In the genomic region with DNA sequence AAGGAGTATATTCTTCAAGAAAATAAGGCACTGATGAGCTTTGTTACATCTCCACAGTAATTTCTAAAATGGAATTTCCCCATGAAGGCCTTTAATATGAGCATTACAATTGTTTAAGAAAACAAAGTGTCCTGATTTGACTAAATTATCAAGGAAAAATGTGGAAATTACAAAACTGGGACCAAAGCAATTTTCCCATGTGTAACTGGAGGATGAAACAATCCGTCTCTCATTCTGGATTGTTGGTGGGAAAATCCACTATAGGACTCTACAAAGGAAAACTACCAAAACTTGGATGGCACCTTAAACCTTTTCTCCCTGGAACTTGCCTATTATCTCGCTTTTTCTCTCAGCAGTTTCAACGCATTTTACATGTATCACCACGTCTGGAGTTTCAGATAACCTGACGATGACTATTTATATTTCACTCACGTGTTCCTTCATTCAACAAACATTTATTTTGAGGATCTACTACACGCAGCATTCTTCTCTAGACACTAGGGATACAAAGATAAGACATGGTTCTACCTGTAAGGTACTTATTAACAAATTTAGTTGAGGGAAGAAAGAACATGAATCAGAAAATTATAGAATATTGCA, we compare ENCODE assay signal across 28 cellular contexts.
DNase-seq lines count a peak whose midpoint lies in the region; ATAC-seq, FAIRE-seq and TF ChIP-seq lines count a peak whose summit lies in the region.
"Had no signal": no experiment of that assay in that cellular context is flagged by ENCODE, and none has a peak within 500 bp of the region (broad histone marks: within the 10 kb centered on the region; RNA-seq: fewer than 3 reads in every experiment).

No MANE protein-coding gene starts in this region.

- POLR2A ChIA-PET in activated CD8-positive, alpha-beta T cell treated with anti-CD3 and anti-CD28 coated beads for 36 hours (lab: Charles Lee): no interaction called here

- H3K4me3 Mint-ChIP-seq in GM23338 (no peak overlapping the region), T-helper 17 cell (no peak overlapping the region)
- no peak overlapping the region for H3K4me3 Mint-ChIP-seq in activated CD8-positive, alpha-beta T cell treated with anti-CD3 and anti-CD28 coated beads for 36 hours
- H3K4me3 Mint-ChIP-seq: activated CD4-positive, alpha-beta memory T cell treated with anti-CD3 and anti-CD28 coated beads for 36 hours; activated naive CD4-positive, alpha-beta T cell treated with anti-CD3 and anti-CD28 coated beads, Interleukin-2, amount 10 ng/mL, durations not matched to agents 7 days and 5 days; brain; CD8-positive, alpha-beta memory T cell; natural killer cell had no signal

- H3K79me2 ChIP-seq in GM23338 (replicated peaks; ENCODE audit: insufficient read depth): no peaks in the 10 kb centered on the region

- CTCF ChIA-PET in activated CD8-positive, alpha-beta T cell treated with anti-CD3 and anti-CD28 coated beads for 36 hours (lab: Charles Lee): interaction anchor here (0.9 kb wide), 1 partner anchor 11 kb away, joined by 3 read pairs; no protein-coding TSS in a partner anchor

- intact Hi-C loops in activated CD8-positive, alpha-beta T cell treated with anti-CD3 and anti-CD28 coated beads for 36 hours (cut with micrococcal nuclease): no loop called here

- H3K9me3 ChIP-seq in T-helper 17 cell (ENCODE audit: control insufficient read depth, low read length, poor library complexity, severe bottlenecking): no peaks in the 10 kb centered on the region
- H3K9me3 ChIP-seq in small intestine (ENCODE audit: control insufficient read depth, low read depth): no peaks in the 10 kb centered on the region
- H3K9me3 ChIP-seq: adrenal gland, BE2C, left ventricle myocardium inferior had no signal

- ATAC-seq in GM23338: no peak
- ATAC-seq in T-helper 17 cell: no peak
- no peak for ATAC-seq in activated CD8-positive, alpha-beta T cell treated with anti-CD3 and anti-CD28 coated beads for 36 hours
- ATAC-seq: natural killer cell had no signal

- H3K4me2 ChIP-seq in GM23338: no peak overlapping the region

- H3F3A ChIP-seq in GM23338 (replicated peaks; ENCODE audit: low read depth): no peaks in the 10 kb centered on the region

- peak overlapping the region; percentile 77; the same call in 1 of the 2 replicates for H2AFZ ChIP-seq in GM23338

- H3K9me2 ChIP-seq in GM23338 (ENCODE audit: insufficient read depth): peaks cover 6% of the 10 kb centered on the region; the same call in 1 of the 2 replicates

- no peaks in the 10 kb centered on the region for H4K20me1 ChIP-seq in GM23338 (replicated peaks; ENCODE audit: insufficient read depth)

- no peak for FAIRE-seq in small intestine (lab: Jason Lieb, UNC)
- no peak for FAIRE-seq in urothelium cell line (lab: Jason Lieb, UNC)
- FAIRE-seq: GM18507, H1, TTC549 had no signal

- H3K36me3 ChIP-seq in GM23338 (ENCODE audit: insufficient read depth): no peaks in the 10 kb centered on the region
- H3K36me3 ChIP-seq in small intestine (ENCODE audit: control insufficient read depth in 2 of 2, insufficient read depth in 2 of 2, low read length in 2 of 2): no peaks in the 10 kb centered on the region
- H3K36me3 ChIP-seq: adrenal gland, BE2C, left ventricle myocardium inferior had no signal

- H3K27me3 Mint-ChIP-seq in GM23338 (ENCODE audit: insufficient read depth, low read depth, poor library complexity) (no peaks in the 10 kb centered on the region), T-helper 17 cell (peaks cover 4% of the 10 kb centered on the region)
- H3K27me3 Mint-ChIP-seq in activated CD8-positive, alpha-beta T cell treated with anti-CD3 and anti-CD28 coated beads for 36 hours: no peaks in the 10 kb centered on the region
- H3K27me3 Mint-ChIP-seq: activated CD4-positive, alpha-beta memory T cell treated with anti-CD3 and anti-CD28 coated beads for 36 hours; activated naive CD4-positive, alpha-beta T cell treated with anti-CD3 and anti-CD28 coated beads, Interleukin-2, amount 10 ng/mL, durations not matched to agents 7 days and 5 days; CD8-positive, alpha-beta memory T cell had no signal

- H3K27me3 ChIP-seq in GM23338 (ENCODE audit: insufficient read depth) (no peaks in the 10 kb centered on the region), small intestine (ENCODE audit: control insufficient read depth in 2 of 2, insufficient read depth in 2 of 2, low read length in 2 of 2) (no peaks in the 10 kb centered on the region)
- H3K27me3 ChIP-seq: adrenal gland, BE2C had no signal

- no peaks in the 10 kb centered on the region for H3K9me3 Mint-ChIP-seq in GM23338
- no peaks in the 10 kb centered on the region for H3K9me3 Mint-ChIP-seq in activated CD8-positive, alpha-beta T cell treated with anti-CD3 and anti-CD28 coated beads for 36 hours
- H3K9me3 Mint-ChIP-seq: activated CD4-positive, alpha-beta memory T cell treated with anti-CD3 and anti-CD28 coated beads for 36 hours; activated naive CD4-positive, alpha-beta T cell treated with anti-CD3 and anti-CD28 coated beads, Interleukin-2, amount 10 ng/mL, durations not matched to agents 7 days and 5 days; CD8-positive, alpha-beta memory T cell; natural killer cell had no signal

- H3K27ac ChIP-seq in GM23338 (ENCODE audit: low read depth) (no peak overlapping the region), small intestine (ENCODE audit: low read depth in 1 of 2, low read length in 1 of 2) (peak overlapping the region; percentile 0 to 53)
- H3K27ac ChIP-seq: adrenal gland, left ventricle myocardium inferior had no signal

- no peak for DNase-seq in GM23338 (ENCODE audit: low spot score)
- DNase-seq in T-helper 17 cell: no peak
- DNase-seq in islet precursor cell: peak; percentile 0
- DNase-seq in small intestine: no peak
- DNase-seq in urothelium cell line (ENCODE audit: low spot score): no peak
- no peak for DNase-seq in activated CD8-positive, alpha-beta T cell treated with anti-CD3 and anti-CD28 coated beads for 36 hours
- DNase-seq in NCI-H1105 (lab: John Stamatoyannopoulos, UW): no peak
- DNase-seq in hepatic stellate cell (ENCODE audit: low spot score): no peak
- DNase-seq: activated CD4-positive, alpha-beta memory T cell treated with anti-CD3 and anti-CD28 coated beads for 36 hours; activated CD4-positive, alpha-beta T cell treated with anti-CD3 and anti-CD28 coated beads for 1 hour; activated CD8-positive, alpha-beta memory T cell treated with anti-CD3 and anti-CD28 coated beads, Interleukin-2, amount 50 U/mL, for 48 hours; activated naive CD4-positive, alpha-beta T cell treated with anti-CD3 and anti-CD28 coated beads, Interleukin-2, amount 10 ng/mL, durations not matched to agents 7 days and 5 days; adrenal gland; BE2C; CD8-positive, alpha-beta memory T cell; cerebellar nuclear complex; left ventricle myocardium inferior; midbrain; natural killer cell; NCI-H1092; NCI-H1694 treated with DMSO at 0.1 percent for 48 hours; NCI-H446 treated with DMSO at 0.1 percent for 48 hours; stimulated activated naive CD4-positive, alpha-beta T cell treated with Interleukin-2 at 50 U/mL for 16 hours; T-helper 1 cell had no signal

- H3K4me3 ChIP-seq in GM23338 (no peak overlapping the region), small intestine (ENCODE audit: low read depth in 1 of 2, low read length in 2 of 2) (no peak overlapping the region)
- H3K4me3 ChIP-seq: adrenal gland, left ventricle myocardium inferior had no signal

- no peaks in the 10 kb centered on the region for H3K36me3 Mint-ChIP-seq in GM23338 (ENCODE audit: low read depth)
- no peaks in the 10 kb centered on the region for H3K36me3 Mint-ChIP-seq in T-helper 17 cell (ENCODE audit: low read depth)
- no peaks in the 10 kb centered on the region for H3K36me3 Mint-ChIP-seq in activated CD8-positive, alpha-beta T cell treated with anti-CD3 and anti-CD28 coated beads for 36 hours (ENCODE audit: low read depth)
- H3K36me3 Mint-ChIP-seq: activated CD4-positive, alpha-beta memory T cell treated with anti-CD3 and anti-CD28 coated beads for 36 hours; activated naive CD4-positive, alpha-beta T cell treated with anti-CD3 and anti-CD28 coated beads, Interleukin-2, amount 10 ng/mL, durations not matched to agents 7 days and 5 days; brain; CD8-positive, alpha-beta memory T cell; natural killer cell had no signal

- H3K4me1 ChIP-seq in GM23338 (ENCODE audit: insufficient read depth) (peaks cover 3% of the 10 kb centered on the region; the same call in 1 of the 2 replicates), small intestine (ENCODE audit: control insufficient read depth in 2 of 2, insufficient read depth in 1 of 2, low read depth in 1 of 2, low read length in 1 of 2) (peaks cover 3 to 10% of the 10 kb centered on the region in 2 donors)
- H3K4me1 ChIP-seq: BE2C had no signal

- H3K27ac Mint-ChIP-seq in GM23338: no peak overlapping the region
- H3K27ac Mint-ChIP-seq in T-helper 17 cell: peak overlapping the region; percentile 34
- H3K27ac Mint-ChIP-seq in activated CD8-positive, alpha-beta T cell treated with anti-CD3 and anti-CD28 coated beads for 36 hours: no peak overlapping the region
- H3K27ac Mint-ChIP-seq: activated CD4-positive, alpha-beta memory T cell treated with anti-CD3 and anti-CD28 coated beads for 36 hours; activated naive CD4-positive, alpha-beta T cell treated with anti-CD3 and anti-CD28 coated beads, Interleukin-2, amount 10 ng/mL, durations not matched to agents 7 days and 5 days; CD8-positive, alpha-beta memory T cell; natural killer cell had no signal

- peaks cover 9% of the 10 kb centered on the region; the same call in 2 of the 3 replicates for H3K4me1 Mint-ChIP-seq in GM23338
- no peaks in the 10 kb centered on the region for H3K4me1 Mint-ChIP-seq in T-helper 17 cell
- H3K4me1 Mint-ChIP-seq in activated CD8-positive, alpha-beta T cell treated with anti-CD3 and anti-CD28 coated beads for 36 hours (ENCODE audit: low read depth): no peaks in the 10 kb centered on the region
- H3K4me1 Mint-ChIP-seq: activated naive CD4-positive, alpha-beta T cell treated with anti-CD3 and anti-CD28 coated beads, Interleukin-2, amount 10 ng/mL, durations not matched to agents 7 days and 5 days; CD8-positive, alpha-beta memory T cell; natural killer cell had no signal

- TF ChIP-seq CTCF in GM23338 (conservative IDR thresholded peaks at IDR 0.05; ENCODE audit: low read depth in 2 of 2): no peak
- no peak for TF ChIP-seq CTCF in activated CD8-positive, alpha-beta T cell treated with anti-CD3 and anti-CD28 coated beads for 36 hours (IDR thresholded peaks at IDR 0.05)

- 41 to 72% (median 48%) methylated on average over 7 of the region's 7 CpGs for WGBS in small intestine, 3 donors

TF ChIP-seq in GM23338, 12 proteins besides CTCF, POLR2A, EP300 and RAD21 (continues in another document):
- TF ChIP-seq STAT1 (IDR thresholded peaks at IDR 0.05; ENCODE audit: unreplicated experiment) (no peak), EZH2 (IDR thresholded peaks at IDR 0.05; ENCODE audit: low read depth, unreplicated experiment) (no peak)
